Comparison of ENCODE assay signal across 12 cellular contexts in genomic region chr17:55549140-55549539, GRCh38. TPM values are rescaled to one million over a fixed set of nuclear protein-coding genes. Genes with fewer than 3 reads are reported as not detected.
DNase-seq lines count a peak whose midpoint lies in the region; TF ChIP-seq lines count a peak whose summit lies in the region.
"Had no signal": no experiment of that assay in that cellular context is flagged by ENCODE, and none has a peak within 500 bp of the region (broad histone marks: within the 10 kb centered on the region; RNA-seq: fewer than 3 reads in every experiment).

No MANE protein-coding gene starts in this region.

- H3K79me2 ChIP-seq in MM.1S (ENCODE audit: low read length): no peaks in the 10 kb centered on the region

- DNase-seq in SIG-M5 treated with dmso at 0.1 percent for 504 hours (lab: John Stamatoyannopoulos, UW; ENCODE audit: unreplicated experiment) (peak; percentile 52), SIG-M5 (lab: John Stamatoyannopoulos, UW) (no peak), MM.1S (peak; percentile 28), brain microvascular endothelial cell (peak; percentile 10), spleen (no peak), NCI-H1048 (lab: John Stamatoyannopoulos, UW) (no peak), dedifferentiated amniotic fluid mesenchymal stem cell (ENCODE audit: extremely low spot score) (no peak)
- no peak for DNase-seq in activated CD4-positive, alpha-beta T cell treated with anti-CD3 and anti-CD28 coated beads, Interleukin-2, amount 10 ng/mL, durations not matched to agents 24 days and 14 days
- DNase-seq: activated CD4-positive, alpha-beta memory T cell treated with anti-CD3 and anti-CD28 coated beads for 36 hours had no signal

- peak; percentile 45 for TF ChIP-seq CTCF in MM.1S (IDR thresholded peaks at IDR 0.05; ENCODE audit: low read length)
- TF ChIP-seq CTCF in brain microvascular endothelial cell (IDR thresholded peaks at IDR 0.05; ENCODE audit: low read depth, low read length, missing control alignments): peak; percentile 40
- TF ChIP-seq CTCF in spleen (IDR thresholded peaks at IDR 0.05 in 8 of 11, conservative IDR thresholded peaks at IDR 0.05 in 3 of 11): peak in 6 of 11 experiments; percentile 4 to 29 (median 20)

- H3K27ac ChIP-seq in MM.1S (ENCODE audit: low read length) (no peak overlapping the region), brain microvascular endothelial cell (no peak overlapping the region), spleen (no peak overlapping the region)

- H3K4me3 ChIP-seq in MM.1S (ENCODE audit: low read length): no peak overlapping the region
- H3K4me3 ChIP-seq in brain microvascular endothelial cell (ENCODE audit: low read depth, low read length): no peak overlapping the region
- no peak overlapping the region for H3K4me3 ChIP-seq in spleen
- H3K4me3 ChIP-seq: HAP-1 had no signal

- H3K27ac Mint-ChIP-seq in activated CD4-positive, alpha-beta T cell treated with anti-CD3 and anti-CD28 coated beads, Interleukin-2, amount 10 ng/mL, durations not matched to agents 24 days and 14 days: no peak overlapping the region
- H3K27ac Mint-ChIP-seq: activated CD4-positive, alpha-beta memory T cell treated with anti-CD3 and anti-CD28 coated beads for 36 hours; CD4-positive, CD25-positive, alpha-beta regulatory T cell had no signal

- peaks cover 15% of the 10 kb centered on the region for H3K27me3 Mint-ChIP-seq in activated CD4-positive, alpha-beta T cell treated with anti-CD3 and anti-CD28 coated beads, Interleukin-2, amount 10 ng/mL, durations not matched to agents 24 days and 14 days

- H3K27me3 ChIP-seq in MM.1S (replicated peaks; ENCODE audit: insufficient read depth, low read length): no peaks in the 10 kb centered on the region
- H3K27me3 ChIP-seq in brain microvascular endothelial cell (replicated peaks): no peaks in the 10 kb centered on the region
- no peaks in the 10 kb centered on the region for H3K27me3 ChIP-seq in spleen (replicated peaks in 1 of 7)

- no peak for TF ChIP-seq POLR2A in spleen (IDR thresholded peaks at IDR 0.05)

- H3K4me2 ChIP-seq in MM.1S (ENCODE audit: low read depth, low read length): no peak overlapping the region

- no peak overlapping the region for H3K9ac ChIP-seq in MM.1S (ENCODE audit: low read length)

- no peaks in the 10 kb centered on the region for H3F3A ChIP-seq in MM.1S (ENCODE audit: insufficient read depth, low read length)

- H3K9me3 ChIP-seq in MM.1S (replicated peaks; ENCODE audit: insufficient read depth, low read length): no peaks in the 10 kb centered on the region
- H3K9me3 ChIP-seq in spleen: no peaks in the 10 kb centered on the region

- H3K4me3 Mint-ChIP-seq in activated CD4-positive, alpha-beta T cell treated with anti-CD3 and anti-CD28 coated beads, Interleukin-2, amount 10 ng/mL, durations not matched to agents 24 days and 14 days: no peak overlapping the region
- H3K4me3 Mint-ChIP-seq: activated CD4-positive, alpha-beta memory T cell treated with anti-CD3 and anti-CD28 coated beads for 36 hours; CD4-positive, CD25-positive, alpha-beta regulatory T cell had no signal

- H3K36me3 Mint-ChIP-seq in activated CD4-positive, alpha-beta T cell treated with anti-CD3 and anti-CD28 coated beads, Interleukin-2, amount 10 ng/mL, durations not matched to agents 24 days and 14 days (ENCODE audit: low read depth): no peaks in the 10 kb centered on the region
- H3K36me3 Mint-ChIP-seq: CD4-positive, CD25-positive, alpha-beta regulatory T cell had no signal

- H3K9me3 Mint-ChIP-seq in activated CD4-positive, alpha-beta T cell treated with anti-CD3 and anti-CD28 coated beads, Interleukin-2, amount 10 ng/mL, durations not matched to agents 24 days and 14 days: no peaks in the 10 kb centered on the region
- H3K9me3 Mint-ChIP-seq: activated CD4-positive, alpha-beta memory T cell treated with anti-CD3 and anti-CD28 coated beads for 36 hours had no signal

- no peak overlapping the region for H2AFZ ChIP-seq in MM.1S (ENCODE audit: low read length)

- intact Hi-C loops in spleen (cut with DNase I; ENCODE audit: low total_unique reads): no loop called here
- intact Hi-C loops in activated CD4-positive, alpha-beta T cell treated with anti-CD3 and anti-CD28 coated beads, Interleukin-2, amount 10 ng/mL, durations not matched to agents 24 days and 14 days (cut with micrococcal nuclease): no loop called here

- H3K36me3 ChIP-seq in MM.1S (replicated peaks; ENCODE audit: insufficient read depth, low read length) (no peaks in the 10 kb centered on the region), brain microvascular endothelial cell (replicated peaks) (no peaks in the 10 kb centered on the region), spleen (no peaks in the 10 kb centered on the region)
- H3K36me3 ChIP-seq: HAP-1 had no signal

- 38 to 58% (median 52%) methylated on average over 2 of the region's 2 CpGs for WGBS in spleen, 5 donors

- H4K20me1 ChIP-seq in MM.1S (ENCODE audit: insufficient read depth, low read length): no peaks in the 10 kb centered on the region

- no peaks in the 10 kb centered on the region for H3K9me2 ChIP-seq in MM.1S (replicated peaks; ENCODE audit: insufficient read depth, low read length)

- H3K4me1 ChIP-seq in MM.1S (ENCODE audit: low read length) (no peaks in the 10 kb centered on the region), spleen (no peaks in the 10 kb centered on the region)
- H3K4me1 ChIP-seq: HAP-1 had no signal

- H3K4me1 Mint-ChIP-seq in activated CD4-positive, alpha-beta T cell treated with anti-CD3 and anti-CD28 coated beads, Interleukin-2, amount 10 ng/mL, durations not matched to agents 24 days and 14 days: peaks cover 6% of the 10 kb centered on the region

- in situ Hi-C loops in brain microvascular endothelial cell (cut with HindIII; ENCODE audit: low pct_ligation_motif_present, low sequenced_read_pairs): no loop called here

RNA-seq across cellular contexts. Expression of gene SMIM36, which starts 37.9 kb away (rescaled TPM):
- total RNA-seq in spleen: not detected
- polyA plus RNA-seq in spleen: not detected
- total RNA-seq in activated CD4-positive, alpha-beta T cell treated with anti-CD3 and anti-CD28 coated beads, Interleukin-2, amount 10 ng/mL, durations not matched to agents 24 days and 14 days: not detected in 2 replicates
- total RNA-seq: activated CD4-positive, alpha-beta memory T cell treated with anti-CD3 and anti-CD28 coated beads for 36 hours; CD4-positive, CD25-positive, alpha-beta regulatory T cell; cerebellum had no signal
- polyA plus RNA-seq: CD4-positive, CD25-positive, alpha-beta regulatory T cell had no signal

Comparison
In these comparisons a context has a peak if more than half of its experiments do, and no peak if none do; other contexts are left out.
1. DNase-seq: peak in SIG-M5 treated with dmso at 0.1 percent for 504 hours (single experiment), MM.1S (single experiment) and brain microvascular endothelial cell (single experiment); none in SIG-M5 (single experiment), spleen (single experiment), NCI-H1048 (single experiment), activated CD4-positive, alpha-beta T cell treated with anti-CD3 and anti-CD28 coated beads, Interleukin-2, amount 10 ng/mL, durations not matched to agents 24 days and 14 days (single experiment) and dedifferentiated amniotic fluid mesenchymal stem cell (single experiment).
2. Peak in every context shown above with its lines, with median percentiles within 50 percentile points of each other: CTCF ChIP-seq.